In the genomic region with DNA sequence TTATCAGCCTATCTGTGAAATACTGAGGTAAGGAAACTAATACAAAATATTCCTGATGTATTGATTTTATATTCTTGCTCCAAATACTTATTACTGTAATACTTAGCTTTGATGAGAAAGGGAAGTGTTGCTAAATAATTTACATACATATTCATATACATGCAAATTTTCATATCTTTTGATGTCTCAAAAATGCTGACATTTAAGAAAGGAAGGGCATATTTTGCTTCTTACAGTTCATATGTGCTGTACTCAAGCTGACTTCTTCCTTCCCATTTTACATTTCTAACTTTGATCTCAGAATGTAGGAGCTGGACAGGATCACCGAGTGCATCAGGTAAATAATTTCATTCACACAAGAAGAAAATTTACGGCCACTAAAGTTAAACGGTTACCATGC, we compare ENCODE assay signal across 11 cellular contexts.
"Had no signal": no experiment of that assay in that cellular context is flagged by ENCODE, and none has a peak within 500 bp of the region (broad histone marks: within the 10 kb centered on the region; RNA-seq: fewer than 3 reads in every experiment).

No MANE protein-coding gene starts in this region.

- H3K9ac ChIP-seq: GM23248 had no signal

- H3K36me3 ChIP-seq: HAP-1 had no signal

- H3K27ac ChIP-seq: GM23248 had no signal

- ATAC-seq: GM23338, HCT116 had no signal

- DNase-seq: GM23248, GOT3, H7, H9, HCEC 1CT, HFFc6 had no signal

- H3K4me2 ChIP-seq: GM23338 had no signal

- H2AFZ ChIP-seq: GM23248, GM23338 had no signal

- H3K9me3 ChIP-seq: HAP-1 had no signal

- H3K4me3 ChIP-seq: GM23248, GM23338, HAP-1 had no signal

- FAIRE-seq: H1, H54 had no signal

- H3K4me1 ChIP-seq: HAP-1 had no signal
